ENCODE assay signal across 1 cellular context in the genomic region with DNA sequence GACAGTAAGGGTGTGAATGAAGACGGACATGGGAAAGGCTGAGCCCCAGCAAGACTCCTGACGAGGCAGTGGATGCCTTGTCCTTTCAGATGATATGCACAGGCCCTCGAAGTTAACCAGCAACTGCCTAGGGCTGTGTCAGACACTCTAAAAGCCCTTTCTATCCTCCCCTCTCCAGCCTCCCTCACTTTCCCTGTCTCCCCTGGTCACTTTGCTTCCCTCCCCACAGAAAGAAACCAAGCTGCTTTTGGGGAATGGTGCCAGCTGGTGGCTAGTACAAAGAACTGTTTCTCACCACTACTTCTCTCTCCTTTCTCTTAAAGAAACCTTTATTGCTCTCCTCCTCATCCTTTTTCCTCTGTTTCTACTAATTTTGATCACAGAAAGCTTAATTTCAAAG.
TF ChIP-seq lines count a peak whose summit lies in the region.

No MANE protein-coding gene starts in this region.

TF ChIP-seq in HCT116, 20 proteins besides CTCF, POLR2A, EP300 and RAD21 (continued from another document):
- no peak for TF ChIP-seq ZNF274 (IDR thresholded peaks at IDR 0.05; ENCODE audit: low read depth, low read length)
- TF ChIP-seq EGR1 (IDR thresholded peaks at IDR 0.05; ENCODE audit: low read depth): no peak
- TF ChIP-seq, protein P1, sequence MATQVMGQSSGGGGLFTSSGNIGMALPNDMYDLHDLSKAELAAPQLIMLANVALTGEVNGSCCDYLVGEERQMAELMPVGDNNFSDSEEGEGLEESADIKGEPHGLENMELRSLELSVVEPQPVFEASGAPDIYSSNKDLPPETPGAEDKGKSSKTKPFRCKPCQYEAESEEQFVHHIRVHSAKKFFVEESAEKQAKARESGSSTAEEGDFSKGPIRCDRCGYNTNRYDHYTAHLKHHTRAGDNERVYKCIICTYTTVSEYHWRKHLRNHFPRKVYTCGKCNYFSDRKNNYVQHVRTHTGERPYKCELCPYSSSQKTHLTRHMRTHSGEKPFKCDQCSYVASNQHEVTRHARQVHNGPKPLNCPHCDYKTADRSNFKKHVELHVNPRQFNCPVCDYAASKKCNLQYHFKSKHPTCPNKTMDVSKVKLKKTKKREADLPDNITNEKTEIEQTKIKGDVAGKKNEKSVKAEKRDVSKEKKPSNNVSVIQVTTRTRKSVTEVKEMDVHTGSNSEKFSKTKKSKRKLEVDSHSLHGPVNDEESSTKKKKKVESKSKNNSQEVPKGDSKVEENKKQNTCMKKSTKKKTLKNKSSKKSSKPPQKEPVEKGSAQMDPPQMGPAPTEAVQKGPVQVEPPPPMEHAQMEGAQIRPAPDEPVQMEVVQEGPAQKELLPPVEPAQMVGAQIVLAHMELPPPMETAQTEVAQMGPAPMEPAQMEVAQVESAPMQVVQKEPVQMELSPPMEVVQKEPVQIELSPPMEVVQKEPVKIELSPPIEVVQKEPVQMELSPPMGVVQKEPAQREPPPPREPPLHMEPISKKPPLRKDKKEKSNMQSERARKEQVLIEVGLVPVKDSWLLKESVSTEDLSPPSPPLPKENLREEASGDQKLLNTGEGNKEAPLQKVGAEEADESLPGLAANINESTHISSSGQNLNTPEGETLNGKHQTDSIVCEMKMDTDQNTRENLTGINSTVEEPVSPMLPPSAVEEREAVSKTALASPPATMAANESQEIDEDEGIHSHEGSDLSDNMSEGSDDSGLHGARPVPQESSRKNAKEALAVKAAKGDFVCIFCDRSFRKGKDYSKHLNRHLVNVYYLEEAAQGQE (IDR thresholded peaks at IDR 0.05; ENCODE audit: low read depth): no peak
